1 cellular context compared by ENCODE assay signal in the genomic region with DNA sequence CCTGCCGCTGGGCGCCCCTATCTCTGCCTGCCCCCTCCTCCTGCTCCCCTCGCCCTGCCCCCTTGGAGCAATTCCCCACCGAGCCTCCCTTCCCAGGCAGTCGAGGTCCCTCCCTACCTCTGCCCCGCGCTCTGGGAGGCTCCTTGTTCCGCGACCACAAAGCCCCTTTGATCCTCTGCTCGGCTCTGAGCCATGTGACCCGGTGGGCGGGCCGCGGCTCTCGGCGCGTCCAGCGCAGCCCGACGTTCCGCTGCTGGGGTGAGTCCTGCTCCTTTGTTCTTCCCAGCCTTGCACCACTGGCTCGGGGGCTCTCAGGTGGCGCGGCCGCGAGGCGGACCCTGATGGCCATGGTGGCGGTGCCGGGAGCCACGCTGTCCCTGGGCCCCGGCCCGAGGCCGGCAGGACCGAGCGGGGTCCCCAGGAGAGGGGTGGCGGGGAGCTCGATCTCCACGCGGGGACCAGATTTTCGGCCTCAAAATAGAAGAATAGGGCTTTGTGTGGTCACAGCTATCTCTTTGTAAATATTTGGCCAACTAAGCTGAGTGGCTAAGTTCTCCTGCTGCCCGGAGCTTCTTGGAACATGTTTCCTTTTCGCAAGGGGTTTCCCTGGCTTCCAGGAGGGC.
TF ChIP-seq lines count a peak whose summit lies in the region.

No MANE protein-coding gene starts in this region.

TF ChIP-seq in HepG2, 621 proteins besides CTCF, POLR2A, EP300 and RAD21 (continued from another document and continues in another):
- TF ChIP-seq, protein P1, sequence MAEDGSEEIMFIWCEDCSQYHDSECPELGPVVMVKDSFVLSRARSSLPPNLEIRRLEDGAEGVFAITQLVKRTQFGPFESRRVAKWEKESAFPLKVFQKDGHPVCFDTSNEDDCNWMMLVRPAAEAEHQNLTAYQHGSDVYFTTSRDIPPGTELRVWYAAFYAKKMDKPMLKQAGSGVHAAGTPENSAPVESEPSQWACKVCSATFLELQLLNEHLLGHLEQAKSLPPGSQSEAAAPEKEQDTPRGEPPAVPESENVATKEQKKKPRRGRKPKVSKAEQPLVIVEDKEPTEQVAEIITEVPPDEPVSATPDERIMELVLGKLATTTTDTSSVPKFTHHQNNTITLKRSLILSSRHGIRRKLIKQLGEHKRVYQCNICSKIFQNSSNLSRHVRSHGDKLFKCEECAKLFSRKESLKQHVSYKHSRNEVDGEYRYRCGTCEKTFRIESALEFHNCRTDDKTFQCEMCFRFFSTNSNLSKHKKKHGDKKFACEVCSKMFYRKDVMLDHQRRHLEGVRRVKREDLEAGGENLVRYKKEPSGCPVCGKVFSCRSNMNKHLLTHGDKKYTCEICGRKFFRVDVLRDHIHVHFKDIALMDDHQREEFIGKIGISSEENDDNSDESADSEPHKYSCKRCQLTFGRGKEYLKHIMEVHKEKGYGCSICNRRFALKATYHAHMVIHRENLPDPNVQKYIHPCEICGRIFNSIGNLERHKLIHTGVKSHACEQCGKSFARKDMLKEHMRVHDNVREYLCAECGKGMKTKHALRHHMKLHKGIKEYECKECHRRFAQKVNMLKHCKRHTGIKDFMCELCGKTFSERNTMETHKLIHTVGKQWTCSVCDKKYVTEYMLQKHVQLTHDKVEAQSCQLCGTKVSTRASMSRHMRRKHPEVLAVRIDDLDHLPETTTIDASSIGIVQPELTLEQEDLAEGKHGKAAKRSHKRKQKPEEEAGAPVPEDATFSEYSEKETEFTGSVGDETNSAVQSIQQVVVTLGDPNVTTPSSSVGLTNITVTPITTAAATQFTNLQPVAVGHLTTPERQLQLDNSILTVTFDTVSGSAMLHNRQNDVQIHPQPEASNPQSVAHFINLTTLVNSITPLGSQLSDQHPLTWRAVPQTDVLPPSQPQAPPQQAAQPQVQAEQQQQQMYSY (CRISPR knock-in tag; IDR thresholded peaks at IDR 0.05), result peak; percentile 84
- peak; percentile 87; the same call in 1 of the 2 replicates for TF ChIP-seq SATB2 (CRISPR knock-in tag; IDR thresholded peaks at IDR 0.05)
- TF ChIP-seq THAP11 (CRISPR knock-in tag; IDR thresholded peaks at IDR 0.05), result peak; percentile 74
- peak; percentile 68; the same call in 1 of the 2 replicates for TF ChIP-seq RARA (CRISPR knock-in tag; IDR thresholded peaks at IDR 0.05)
- no peak for TF ChIP-seq MATR3 (CRISPR knock-in tag; IDR thresholded peaks at IDR 0.05)
- TF ChIP-seq CHCHD3 (CRISPR knock-in tag; IDR thresholded peaks at IDR 0.05), result 0 out of 2 replicates have a peak, but pooled peaks have one; percentile 28
- peak; percentile 75; the same call in 1 of the 2 replicates for TF ChIP-seq ZNF788 (CRISPR knock-in tag; IDR thresholded peaks at IDR 0.05; ENCODE audit: borderline replicate concordance)
- no peak for TF ChIP-seq ZFP36L2 (CRISPR knock-in tag; IDR thresholded peaks at IDR 0.05)
- 0 out of 2 replicates have a peak, but pooled peaks have one; percentile 62 for TF ChIP-seq YEATS2 (CRISPR knock-in tag; IDR thresholded peaks at IDR 0.05; ENCODE audit: borderline replicate concordance)
- TF ChIP-seq, protein P2, sequence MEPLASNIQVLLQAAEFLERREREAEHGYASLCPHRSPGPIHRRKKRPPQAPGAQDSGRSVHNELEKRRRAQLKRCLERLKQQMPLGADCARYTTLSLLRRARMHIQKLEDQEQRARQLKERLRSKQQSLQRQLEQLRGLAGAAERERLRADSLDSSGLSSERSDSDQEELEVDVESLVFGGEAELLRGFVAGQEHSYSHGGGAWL (CRISPR knock-in tag; IDR thresholded peaks at IDR 0.05), result peak; percentile 68
- TF ChIP-seq, protein P3, sequence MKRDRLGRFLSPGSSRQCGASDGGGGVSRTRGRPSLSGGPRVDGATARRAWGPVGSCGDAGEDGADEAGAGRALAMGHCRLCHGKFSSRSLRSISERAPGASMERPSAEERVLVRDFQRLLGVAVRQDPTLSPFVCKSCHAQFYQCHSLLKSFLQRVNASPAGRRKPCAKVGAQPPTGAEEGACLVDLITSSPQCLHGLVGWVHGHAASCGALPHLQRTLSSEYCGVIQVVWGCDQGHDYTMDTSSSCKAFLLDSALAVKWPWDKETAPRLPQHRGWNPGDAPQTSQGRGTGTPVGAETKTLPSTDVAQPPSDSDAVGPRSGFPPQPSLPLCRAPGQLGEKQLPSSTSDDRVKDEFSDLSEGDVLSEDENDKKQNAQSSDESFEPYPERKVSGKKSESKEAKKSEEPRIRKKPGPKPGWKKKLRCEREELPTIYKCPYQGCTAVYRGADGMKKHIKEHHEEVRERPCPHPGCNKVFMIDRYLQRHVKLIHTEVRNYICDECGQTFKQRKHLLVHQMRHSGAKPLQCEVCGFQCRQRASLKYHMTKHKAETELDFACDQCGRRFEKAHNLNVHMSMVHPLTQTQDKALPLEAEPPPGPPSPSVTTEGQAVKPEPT (CRISPR knock-in tag; IDR thresholded peaks at IDR 0.05; ENCODE audit: low read depth), result no peak
- peak; percentile 67 for TF ChIP-seq RXRA (CRISPR knock-in tag; IDR thresholded peaks at IDR 0.05)
- TF ChIP-seq, protein P4, sequence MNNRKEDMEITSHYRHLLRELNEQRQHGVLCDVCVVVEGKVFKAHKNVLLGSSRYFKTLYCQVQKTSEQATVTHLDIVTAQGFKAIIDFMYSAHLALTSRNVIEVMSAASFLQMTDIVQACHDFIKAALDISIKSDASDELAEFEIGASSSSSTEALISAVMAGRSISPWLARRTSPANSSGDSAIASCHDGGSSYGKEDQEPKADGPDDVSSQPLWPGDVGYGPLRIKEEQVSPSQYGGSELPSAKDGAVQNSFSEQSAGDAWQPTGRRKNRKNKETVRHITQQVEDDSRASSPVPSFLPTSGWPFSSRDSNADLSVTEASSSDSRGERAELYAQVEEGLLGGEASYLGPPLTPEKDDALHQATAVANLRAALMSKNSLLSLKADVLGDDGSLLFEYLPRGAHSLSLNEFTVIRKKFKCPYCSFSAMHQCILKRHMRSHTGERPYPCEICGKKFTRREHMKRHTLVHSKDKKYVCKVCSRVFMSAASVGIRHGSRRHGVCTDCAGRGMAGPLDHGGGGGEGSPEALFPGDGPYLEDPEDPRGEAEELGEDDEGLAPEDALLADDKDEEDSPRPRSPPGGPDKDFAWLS (CRISPR knock-in tag; IDR thresholded peaks at IDR 0.05; ENCODE audit: borderline replicate concordance), result no peak
- TF ChIP-seq, protein P5, sequence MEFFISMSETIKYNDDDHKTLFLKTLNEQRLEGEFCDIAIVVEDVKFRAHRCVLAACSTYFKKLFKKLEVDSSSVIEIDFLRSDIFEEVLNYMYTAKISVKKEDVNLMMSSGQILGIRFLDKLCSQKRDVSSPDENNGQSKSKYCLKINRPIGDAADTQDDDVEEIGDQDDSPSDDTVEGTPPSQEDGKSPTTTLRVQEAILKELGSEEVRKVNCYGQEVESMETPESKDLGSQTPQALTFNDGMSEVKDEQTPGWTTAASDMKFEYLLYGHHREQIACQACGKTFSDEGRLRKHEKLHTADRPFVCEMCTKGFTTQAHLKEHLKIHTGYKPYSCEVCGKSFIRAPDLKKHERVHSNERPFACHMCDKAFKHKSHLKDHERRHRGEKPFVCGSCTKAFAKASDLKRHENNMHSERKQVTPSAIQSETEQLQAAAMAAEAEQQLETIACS (CRISPR knock-in tag; IDR thresholded peaks at IDR 0.05), result peak; percentile 42; the same call in 1 of the 2 replicates
- TF ChIP-seq PHF20 (CRISPR knock-in tag; IDR thresholded peaks at IDR 0.05), result no peak
- TF ChIP-seq FOSL1 (CRISPR knock-in tag; IDR thresholded peaks at IDR 0.05; ENCODE audit: borderline replicate concordance), result no peak
- TF ChIP-seq, protein P6, sequence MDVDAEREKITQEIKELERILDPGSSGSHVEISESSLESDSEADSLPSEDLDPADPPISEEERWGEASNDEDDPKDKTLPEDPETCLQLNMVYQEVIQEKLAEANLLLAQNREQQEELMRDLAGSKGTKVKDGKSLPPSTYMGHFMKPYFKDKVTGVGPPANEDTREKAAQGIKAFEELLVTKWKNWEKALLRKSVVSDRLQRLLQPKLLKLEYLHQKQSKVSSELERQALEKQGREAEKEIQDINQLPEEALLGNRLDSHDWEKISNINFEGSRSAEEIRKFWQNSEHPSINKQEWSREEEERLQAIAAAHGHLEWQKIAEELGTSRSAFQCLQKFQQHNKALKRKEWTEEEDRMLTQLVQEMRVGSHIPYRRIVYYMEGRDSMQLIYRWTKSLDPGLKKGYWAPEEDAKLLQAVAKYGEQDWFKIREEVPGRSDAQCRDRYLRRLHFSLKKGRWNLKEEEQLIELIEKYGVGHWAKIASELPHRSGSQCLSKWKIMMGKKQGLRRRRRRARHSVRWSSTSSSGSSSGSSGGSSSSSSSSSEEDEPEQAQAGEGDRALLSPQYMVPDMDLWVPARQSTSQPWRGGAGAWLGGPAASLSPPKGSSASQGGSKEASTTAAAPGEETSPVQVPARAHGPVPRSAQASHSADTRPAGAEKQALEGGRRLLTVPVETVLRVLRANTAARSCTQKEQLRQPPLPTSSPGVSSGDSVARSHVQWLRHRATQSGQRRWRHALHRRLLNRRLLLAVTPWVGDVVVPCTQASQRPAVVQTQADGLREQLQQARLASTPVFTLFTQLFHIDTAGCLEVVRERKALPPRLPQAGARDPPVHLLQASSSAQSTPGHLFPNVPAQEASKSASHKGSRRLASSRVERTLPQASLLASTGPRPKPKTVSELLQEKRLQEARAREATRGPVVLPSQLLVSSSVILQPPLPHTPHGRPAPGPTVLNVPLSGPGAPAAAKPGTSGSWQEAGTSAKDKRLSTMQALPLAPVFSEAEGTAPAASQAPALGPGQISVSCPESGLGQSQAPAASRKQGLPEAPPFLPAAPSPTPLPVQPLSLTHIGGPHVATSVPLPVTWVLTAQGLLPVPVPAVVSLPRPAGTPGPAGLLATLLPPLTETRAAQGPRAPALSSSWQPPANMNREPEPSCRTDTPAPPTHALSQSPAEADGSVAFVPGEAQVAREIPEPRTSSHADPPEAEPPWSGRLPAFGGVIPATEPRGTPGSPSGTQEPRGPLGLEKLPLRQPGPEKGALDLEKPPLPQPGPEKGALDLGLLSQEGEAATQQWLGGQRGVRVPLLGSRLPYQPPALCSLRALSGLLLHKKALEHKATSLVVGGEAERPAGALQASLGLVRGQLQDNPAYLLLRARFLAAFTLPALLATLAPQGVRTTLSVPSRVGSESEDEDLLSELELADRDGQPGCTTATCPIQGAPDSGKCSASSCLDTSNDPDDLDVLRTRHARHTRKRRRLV (CRISPR knock-in tag; IDR thresholded peaks at IDR 0.05), result peak; percentile 21; the same call in 1 of the 2 replicates
- no peak for TF ChIP-seq ZNF251 (CRISPR knock-in tag; IDR thresholded peaks at IDR 0.05)
- TF ChIP-seq, protein P7, sequence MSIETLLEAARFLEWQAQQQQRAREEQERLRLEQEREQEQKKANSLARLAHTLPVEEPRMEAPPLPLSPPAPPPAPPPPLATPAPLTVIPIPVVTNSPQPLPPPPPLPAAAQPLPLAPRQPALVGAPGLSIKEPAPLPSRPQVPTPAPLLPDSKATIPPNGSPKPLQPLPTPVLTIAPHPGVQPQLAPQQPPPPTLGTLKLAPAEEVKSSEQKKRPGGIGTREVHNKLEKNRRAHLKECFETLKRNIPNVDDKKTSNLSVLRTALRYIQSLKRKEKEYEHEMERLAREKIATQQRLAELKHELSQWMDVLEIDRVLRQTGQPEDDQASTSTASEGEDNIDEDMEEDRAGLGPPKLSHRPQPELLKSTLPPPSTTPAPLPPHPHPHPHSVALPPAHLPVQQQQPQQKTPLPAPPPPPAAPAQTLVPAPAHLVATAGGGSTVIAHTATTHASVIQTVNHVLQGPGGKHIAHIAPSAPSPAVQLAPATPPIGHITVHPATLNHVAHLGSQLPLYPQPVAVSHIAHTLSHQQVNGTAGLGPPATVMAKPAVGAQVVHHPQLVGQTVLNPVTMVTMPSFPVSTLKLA (IDR thresholded peaks at IDR 0.05), result peak; percentile 60
- TF ChIP-seq, protein P8, sequence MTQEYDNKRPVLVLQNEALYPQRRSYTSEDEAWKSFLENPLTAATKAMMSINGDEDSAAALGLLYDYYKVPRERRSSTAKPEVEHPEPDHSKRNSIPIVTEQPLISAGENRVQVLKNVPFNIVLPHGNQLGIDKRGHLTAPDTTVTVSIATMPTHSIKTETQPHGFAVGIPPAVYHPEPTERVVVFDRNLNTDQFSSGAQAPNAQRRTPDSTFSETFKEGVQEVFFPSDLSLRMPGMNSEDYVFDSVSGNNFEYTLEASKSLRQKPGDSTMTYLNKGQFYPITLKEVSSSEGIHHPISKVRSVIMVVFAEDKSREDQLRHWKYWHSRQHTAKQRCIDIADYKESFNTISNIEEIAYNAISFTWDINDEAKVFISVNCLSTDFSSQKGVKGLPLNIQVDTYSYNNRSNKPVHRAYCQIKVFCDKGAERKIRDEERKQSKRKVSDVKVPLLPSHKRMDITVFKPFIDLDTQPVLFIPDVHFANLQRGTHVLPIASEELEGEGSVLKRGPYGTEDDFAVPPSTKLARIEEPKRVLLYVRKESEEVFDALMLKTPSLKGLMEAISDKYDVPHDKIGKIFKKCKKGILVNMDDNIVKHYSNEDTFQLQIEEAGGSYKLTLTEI (CRISPR knock-in tag; conservative IDR thresholded peaks at IDR 0.05), result no peak
- no peak; the same call in none of the 2 replicates for TF ChIP-seq CBX5 (CRISPR knock-in tag; IDR thresholded peaks at IDR 0.05; ENCODE audit: borderline replicate concordance)
- TF ChIP-seq NCOA5 (CRISPR knock-in tag; IDR thresholded peaks at IDR 0.05), result no peak
- TF ChIP-seq ZC3H13 (CRISPR knock-in tag; IDR thresholded peaks at IDR 0.05), result peak; percentile 73; the same call in 1 of the 2 replicates
- TF ChIP-seq, protein P9, sequence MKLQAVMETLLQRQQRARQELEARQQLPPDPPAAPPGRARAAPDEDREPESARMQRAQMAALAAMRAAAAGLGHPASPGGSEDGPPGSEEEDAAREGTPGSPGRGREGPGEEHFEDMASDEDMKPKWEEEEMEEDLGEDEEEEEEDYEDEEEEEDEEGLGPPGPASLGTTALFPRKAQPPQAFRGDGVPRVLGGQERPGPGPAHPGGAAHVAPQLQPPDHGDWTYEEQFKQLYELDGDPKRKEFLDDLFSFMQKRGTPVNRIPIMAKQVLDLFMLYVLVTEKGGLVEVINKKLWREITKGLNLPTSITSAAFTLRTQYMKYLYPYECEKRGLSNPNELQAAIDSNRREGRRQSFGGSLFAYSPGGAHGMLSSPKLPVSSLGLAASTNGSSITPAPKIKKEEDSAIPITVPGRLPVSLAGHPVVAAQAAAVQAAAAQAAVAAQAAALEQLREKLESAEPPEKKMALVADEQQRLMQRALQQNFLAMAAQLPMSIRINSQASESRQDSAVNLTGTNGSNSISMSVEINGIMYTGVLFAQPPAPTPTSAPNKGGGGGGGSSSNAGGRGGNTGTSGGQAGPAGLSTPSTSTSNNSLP (IDR thresholded peaks at IDR 0.05; ENCODE audit: low read depth, low read length), result 0 out of 2 replicates have a peak, but pooled peaks have one; percentile 11
- TF ChIP-seq KDM1A (CRISPR knock-in tag; IDR thresholded peaks at IDR 0.05), result no peak
